In genomic region chr1:67317803-67318202, GRCh38 we compare ENCODE assay signal across 27 cellular contexts. TPM values are rescaled to one million over a fixed set of nuclear protein-coding genes. Genes with fewer than 3 reads are reported as not detected.
DNase-seq lines count a peak whose midpoint lies in the region; ATAC-seq lines count a peak whose summit lies in the region.
"Had no signal": no experiment of that assay in that cellular context is flagged by ENCODE, and none has a peak within 500 bp of the region (broad histone marks: within the 10 kb centered on the region; RNA-seq: fewer than 3 reads in every experiment).

No MANE protein-coding gene starts in this region.

- peak; percentile 54 for ATAC-seq in GM19351 (IDR thresholded peaks at IDR 0.05; ENCODE audit: unreplicated experiment)
- ATAC-seq in HG03045 (IDR thresholded peaks at IDR 0.05; ENCODE audit: unreplicated experiment) = peak; percentile 49
- peak; percentile 90 to 93 for ATAC-seq in natural killer cell treated with Interleukin-12 subunit alpha and Interleukin-12 subunit beta and Interleukin-15 and Interleukin-18, amount 100 ng/mL, for 72 hours
- peak; percentile 39 for ATAC-seq in stimulated activated naive CD8-positive, alpha-beta T cell treated with anti-CD3 and anti-CD28 coated beads, Interleukin-15, Interleukin-2, amounts not matched to agents 100 U/mL and 50 U/mL, for 24 hours
- no peak for ATAC-seq in HG03571 (IDR thresholded peaks at IDR 0.05; ENCODE audit: unreplicated experiment)
- ATAC-seq in HG03159 (IDR thresholded peaks at IDR 0.05; ENCODE audit: unreplicated experiment) = no peak
- no peak for ATAC-seq in GM19467 (IDR thresholded peaks at IDR 0.05; ENCODE audit: unreplicated experiment)
- ATAC-seq: CD8-positive, alpha-beta T cell; HepG2 had no signal

- H3K27ac Mint-ChIP-seq in natural killer cell treated with Interleukin-12 subunit alpha and Interleukin-12 subunit beta and Interleukin-15 and Interleukin-18, amount 100 ng/mL, for 72 hours = no peak overlapping the region
- H3K27ac Mint-ChIP-seq: CD8-positive, alpha-beta T cell had no signal

- H3K9me3 Mint-ChIP-seq in natural killer cell treated with Interleukin-12 subunit alpha and Interleukin-12 subunit beta and Interleukin-15 and Interleukin-18, amount 100 ng/mL, for 72 hours = no peaks in the 10 kb centered on the region
- H3K9me3 Mint-ChIP-seq: CD8-positive, alpha-beta T cell had no signal

- no peaks in the 10 kb centered on the region for H3K27me3 Mint-ChIP-seq in natural killer cell treated with Interleukin-12 subunit alpha and Interleukin-12 subunit beta and Interleukin-15 and Interleukin-18, amount 100 ng/mL, for 72 hours

- DNase-seq in natural killer cell treated with Interleukin-12 subunit alpha and Interleukin-12 subunit beta and Interleukin-15 and Interleukin-18, amount 100 ng/mL, for 72 hours (ENCODE audit: low spot score) = peak; percentile 89
- no peak for DNase-seq in stimulated activated naive CD8-positive, alpha-beta T cell treated with anti-CD3 and anti-CD28 coated beads, Interleukin-15, Interleukin-2, amounts not matched to agents 100 U/mL and 50 U/mL, for 24 hours
- DNase-seq: Caco-2; CD8-positive, alpha-beta T cell; DMS79; EL; GDM1; GOT3; HCEC 1CT; Karpas-422; NCI-H1092; NCI-H1417 treated with DMSO at 0.1 percent for 48 hours; NCI-H1694 treated with DMSO at 0.1 percent for 48 hours; NCI-H2081; NCI-H2227 treated with DMSO at 0.1 percent for 48 hours; NCI-H526 treated with DMSO at 0.1 percent for 48 hours; Right ventricle myocardium superior; RPMI8226 had no signal

- peaks cover 43 to 51% of the 10 kb centered on the region in 2 donors for H3K4me1 Mint-ChIP-seq in natural killer cell treated with Interleukin-12 subunit alpha and Interleukin-12 subunit beta and Interleukin-15 and Interleukin-18, amount 100 ng/mL, for 72 hours (ENCODE audit: low read depth in 2 of 2)

- H3K36me3 Mint-ChIP-seq in natural killer cell treated with Interleukin-12 subunit alpha and Interleukin-12 subunit beta and Interleukin-15 and Interleukin-18, amount 100 ng/mL, for 72 hours = peaks cover 36% of the 10 kb centered on the region
- H3K36me3 Mint-ChIP-seq: CD8-positive, alpha-beta T cell had no signal

- H3K4me3 Mint-ChIP-seq in natural killer cell treated with Interleukin-12 subunit alpha and Interleukin-12 subunit beta and Interleukin-15 and Interleukin-18, amount 100 ng/mL, for 72 hours = no peak overlapping the region
- H3K4me3 Mint-ChIP-seq: CD8-positive, alpha-beta T cell had no signal

RNA-seq across cellular contexts. Expression of gene IL12RB2, which starts 10.1 kb away (rescaled TPM):
- 100 to 1,000 TPM; 265 to 317 TPM for total RNA-seq in natural killer cell treated with Interleukin-12 subunit alpha and Interleukin-12 subunit beta and Interleukin-15 and Interleukin-18, amount 100 ng/mL, for 72 hours
- total RNA-seq: HepG2, HT1080, NCI-H460, SJSA1 had no signal

Comparison
In these comparisons a context has a peak if more than half of its experiments do, and no peak if none do; other contexts are left out.
1. ATAC-seq: peak in GM19351 (single experiment), HG03045 (single experiment), natural killer cell treated with Interleukin-12 subunit alpha and Interleukin-12 subunit beta and Interleukin-15 and Interleukin-18, amount 100 ng/mL, for 72 hours (2 of 2) and stimulated activated naive CD8-positive, alpha-beta T cell treated with anti-CD3 and anti-CD28 coated beads, Interleukin-15, Interleukin-2, amounts not matched to agents 100 U/mL and 50 U/mL, for 24 hours (single experiment); none in HG03571 (single experiment), HG03159 (single experiment) and GM19467 (single experiment).